19 cellular contexts compared by ENCODE assay signal in the genomic region with DNA sequence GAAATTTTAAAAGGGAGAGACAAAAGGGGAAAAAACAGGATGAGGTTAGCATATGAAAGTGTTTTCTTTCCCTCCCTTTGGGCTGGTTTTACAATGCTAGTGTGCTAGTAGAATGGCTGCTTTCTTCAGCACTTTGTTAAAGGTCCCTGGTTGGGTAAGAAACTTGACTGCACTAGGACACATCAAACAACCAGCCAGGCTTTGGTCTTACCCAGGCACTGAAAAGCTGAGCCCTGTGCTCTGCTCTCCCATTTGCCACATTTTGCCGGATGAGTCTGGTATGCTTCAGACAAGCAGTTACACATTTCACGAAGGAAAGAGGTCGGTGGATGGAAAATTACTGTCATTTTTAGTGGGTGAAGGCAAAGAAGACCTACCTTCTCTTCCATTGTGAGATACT.
A peak's percentile ranks its signal among the peaks of the same experiment; 100 is the strongest.
DNase-seq lines count a peak whose midpoint lies in the region; ATAC-seq and TF ChIP-seq lines count a peak whose summit lies in the region.
"Had no signal": no experiment of that assay in that cellular context is flagged by ENCODE, and none has a peak within 500 bp of the region (broad histone marks: within the 10 kb centered on the region; RNA-seq: fewer than 3 reads in every experiment).

No MANE protein-coding gene starts in this region.

- no peak overlapping the region for H3K23ac ChIP-seq in H9 (ENCODE audit: insufficient read length, low read depth, low read length)
- H3K23ac ChIP-seq in mesendoderm (ENCODE audit: low read length) = no peak overlapping the region

- no peak overlapping the region for H3K4me3 Mint-ChIP-seq in activated naive CD4-positive, alpha-beta T cell treated with anti-CD3 and anti-CD28 coated beads, Interleukin-2, amount 10 ng/mL, durations not matched to agents 7 days and 5 days
- H3K4me3 Mint-ChIP-seq in H9 = peak overlapping the region; percentile 14 to 21; a peak in 2 of 5 replicates
- H3K4me3 Mint-ChIP-seq in T-cell = peak overlapping the region in 1 of 3 donors; percentile 18
- H3K4me3 Mint-ChIP-seq: CD4-positive, alpha-beta memory T cell had no signal

- TF ChIP-seq CTCF in H9 (conservative IDR thresholded peaks at IDR 0.05) = no peak
- no peak for TF ChIP-seq CTCF in coronary artery (IDR thresholded peaks at IDR 0.05)

- H3K27ac Mint-ChIP-seq in activated naive CD4-positive, alpha-beta T cell treated with anti-CD3 and anti-CD28 coated beads, Interleukin-2, amount 10 ng/mL, durations not matched to agents 7 days and 5 days = no peak overlapping the region
- H3K27ac Mint-ChIP-seq in H9 (peak overlapping the region; percentile 59 to 95 (median 93)), T-cell (peak overlapping the region; percentile 10 to 68)
- H3K27ac Mint-ChIP-seq: CD4-positive, alpha-beta memory T cell had no signal

- H2BK20ac ChIP-seq in H9 (ENCODE audit: low read depth, low read length, poor library complexity, severe bottlenecking) = no peak overlapping the region

- H3K27me3 Mint-ChIP-seq in activated naive CD4-positive, alpha-beta T cell treated with anti-CD3 and anti-CD28 coated beads, Interleukin-2, amount 10 ng/mL, durations not matched to agents 7 days and 5 days = no peaks in the 10 kb centered on the region
- H3K27me3 Mint-ChIP-seq in H9 (ENCODE audit: low read depth) = no peaks in the 10 kb centered on the region
- no peaks in the 10 kb centered on the region for H3K27me3 Mint-ChIP-seq in T-cell

- no peak overlapping the region for H2AFZ ChIP-seq in H9 (ENCODE audit: low read length)

- H3K4me2 ChIP-seq in H9 (ENCODE audit: insufficient read depth, insufficient read length, low read length) (no peak overlapping the region), mesendoderm (ENCODE audit: low read length) (no peak overlapping the region)
- H3K4me2 ChIP-seq: BLaER1 had no signal

- H3K79me2 ChIP-seq in H9 (ENCODE audit: insufficient read depth, low read length) (no peaks in the 10 kb centered on the region), mesendoderm (ENCODE audit: control insufficient read depth, insufficient read depth, low read length) (no peaks in the 10 kb centered on the region)

- H3K4me1 Mint-ChIP-seq in activated naive CD4-positive, alpha-beta T cell treated with anti-CD3 and anti-CD28 coated beads, Interleukin-2, amount 10 ng/mL, durations not matched to agents 7 days and 5 days = no peaks in the 10 kb centered on the region
- H3K4me1 Mint-ChIP-seq in H9 (peaks cover 43 to 44% of the 10 kb centered on the region in 2 experiments), T-cell (peaks cover 0 to 7% (median 5%) of the 10 kb centered on the region in 3 donors)
- H3K4me1 Mint-ChIP-seq: CD4-positive, alpha-beta memory T cell had no signal

- POLR2A ChIA-PET in T-cell (lab: Charles Lee) = no interaction called here

- H2BK120ac ChIP-seq in H9 (ENCODE audit: low read depth, low read length, poor library complexity, severe bottlenecking) = no peak overlapping the region
- no peak overlapping the region for H2BK120ac ChIP-seq in mesendoderm (ENCODE audit: low read depth, low read length)

- no peak overlapping the region for H3K4me3 ChIP-seq in mesendoderm (ENCODE audit: low read length)
- H3K4me3 ChIP-seq in coronary artery = no peak overlapping the region
- H3K4me3 ChIP-seq: BLaER1, GM12878, SJSA1 had no signal

- H2BK15ac ChIP-seq in H9 (ENCODE audit: low read depth, low read length) (no peak overlapping the region), mesendoderm (replicated peaks; ENCODE audit: low read depth) (no peak overlapping the region)

- CTCF ChIA-PET in activated naive CD4-positive, alpha-beta T cell treated with anti-CD3 and anti-CD28 coated beads, Interleukin-2, amount 10 ng/mL, durations not matched to agents 7 days and 5 days (lab: Charles Lee) = no interaction called here
- CTCF ChIA-PET in T-cell (lab: Charles Lee) = no interaction called here

- H3K36me3 ChIP-seq in mesendoderm (ENCODE audit: control insufficient read depth, insufficient read depth, low read length) = no peaks in the 10 kb centered on the region
- H3K36me3 ChIP-seq: BLaER1, SJSA1 had no signal

- H3K9me3 ChIP-seq in H9 (ENCODE audit: control insufficient read depth, low read depth, low read length) = no peaks in the 10 kb centered on the region
- H3K9me3 ChIP-seq: BLaER1, SJSA1 had no signal

- H3K14ac ChIP-seq in H9 (ENCODE audit: insufficient read depth, low read length) = no peak overlapping the region

- H2BK12ac ChIP-seq in H9 (ENCODE audit: insufficient read length, low read depth, low read length) = no peak overlapping the region

- H2AK5ac ChIP-seq in H9 (ENCODE audit: insufficient read length, low read length) (no peak overlapping the region), mesendoderm (ENCODE audit: low read length) (no peak overlapping the region)

- H3K18ac ChIP-seq in H9 (ENCODE audit: insufficient read length, low read depth, low read length) (no peak overlapping the region), mesendoderm (ENCODE audit: low read length) (peak overlapping the region; percentile 12)

- no peak overlapping the region for H3K9ac ChIP-seq in H9 (ENCODE audit: extremely low read depth, insufficient read length, low read length)
- H3K9ac ChIP-seq in mesendoderm (ENCODE audit: low read length) = no peak overlapping the region
- H3K9ac ChIP-seq: BLaER1 had no signal

- H3K27ac ChIP-seq in H9 (ENCODE audit: insufficient read length, low read depth, low read length) = peak overlapping the region; percentile 37
- no peak overlapping the region for H3K27ac ChIP-seq in mesendoderm (ENCODE audit: low read depth, low read length)
- H3K27ac ChIP-seq in coronary artery = no peak overlapping the region
- H3K27ac ChIP-seq: BLaER1, SJSA1 had no signal

- no peaks in the 10 kb centered on the region for H3K9me3 Mint-ChIP-seq in activated naive CD4-positive, alpha-beta T cell treated with anti-CD3 and anti-CD28 coated beads, Interleukin-2, amount 10 ng/mL, durations not matched to agents 7 days and 5 days
- H3K9me3 Mint-ChIP-seq in H9 (no peaks in the 10 kb centered on the region), T-cell (peaks cover 0 to 10% (median 0%) of the 10 kb centered on the region in 3 donors)

- H3K27me3 ChIP-seq in H9 (ENCODE audit: insufficient read depth, low read length) (no peaks in the 10 kb centered on the region), mesendoderm (ENCODE audit: insufficient read depth, low read length, poor library complexity) (no peaks in the 10 kb centered on the region)
- H3K27me3 ChIP-seq: BLaER1, SJSA1 had no signal

- H3K56ac ChIP-seq in H9 (ENCODE audit: insufficient read length, low read depth, low read length) (no peak overlapping the region), mesendoderm (ENCODE audit: low read length) (no peak overlapping the region)

- H3K4ac ChIP-seq in H9 (ENCODE audit: low read depth, low read length) (no peak overlapping the region), mesendoderm (ENCODE audit: low read depth, low read length) (no peak overlapping the region)

- H4K8ac ChIP-seq in H9 (replicated peaks; ENCODE audit: insufficient read length, low read depth, low read length) (no peak overlapping the region), mesendoderm (ENCODE audit: low read depth, low read length) (no peak overlapping the region)

- H3K36me3 Mint-ChIP-seq in activated naive CD4-positive, alpha-beta T cell treated with anti-CD3 and anti-CD28 coated beads, Interleukin-2, amount 10 ng/mL, durations not matched to agents 7 days and 5 days = no peaks in the 10 kb centered on the region
- no peaks in the 10 kb centered on the region for H3K36me3 Mint-ChIP-seq in H9 (ENCODE audit: insufficient read depth in 1 of 3, low read depth in 3 of 3)
- H3K36me3 Mint-ChIP-seq in T-cell = no peaks in the 10 kb centered on the region
- H3K36me3 Mint-ChIP-seq: CD4-positive, alpha-beta memory T cell had no signal

- no peak overlapping the region for H4K5ac ChIP-seq in H9 (ENCODE audit: insufficient read length, low read depth, low read length)
- no peak overlapping the region for H4K5ac ChIP-seq in mesendoderm (ENCODE audit: low read length)

- H3K4me1 ChIP-seq in H9 (ENCODE audit: insufficient read depth, low read length) (peaks cover 12% of the 10 kb centered on the region; the same call in 1 of the 2 replicates), mesendoderm (ENCODE audit: control insufficient read depth, low read depth, low read length) (no peaks in the 10 kb centered on the region)
- H3K4me1 ChIP-seq: BLaER1, SJSA1 had no signal

- H2BK5ac ChIP-seq in H9 (ENCODE audit: insufficient read length, low read length) = no peak overlapping the region
- H2BK5ac ChIP-seq in mesendoderm (ENCODE audit: low read length) = no peak overlapping the region

- DNase-seq in activated naive CD4-positive, alpha-beta T cell treated with anti-CD3 and anti-CD28 coated beads, Interleukin-2, amount 50 U/mL, for 16 hours = peak; percentile 12
- no peak for DNase-seq in activated naive CD4-positive, alpha-beta T cell treated with anti-CD3 and anti-CD28 coated beads, Interleukin-2, amount 10 ng/mL, durations not matched to agents 7 days and 5 days
- peak; percentile 28 for DNase-seq in H9
- no peak for DNase-seq in T-cell
- no peak for DNase-seq in mesendoderm
- no peak for DNase-seq in coronary artery (ENCODE audit: low spot score)
- no peak for DNase-seq in SHP77 (lab: John Stamatoyannopoulos, UW)
- no peak for DNase-seq in posterior vena cava (ENCODE audit: low spot score)
- DNase-seq: Calu3; CD4-positive, alpha-beta memory T cell; IMR-90; NCI-H1417; NCI-H187; NCI-H226; NCI-H524 treated with DMSO at 0.1 percent for 48 hours had no signal

- H3K23me2 ChIP-seq in H9 (ENCODE audit: insufficient read length, low read depth, low read length, poor library complexity, severe bottlenecking) = no peaks in the 10 kb centered on the region

- no peak overlapping the region for H3T11ph ChIP-seq in H9 (ENCODE audit: low read length)

- H3K79me1 ChIP-seq in H9 (ENCODE audit: insufficient read depth, low read depth, low read length, poor library complexity, severe bottlenecking) = no peaks in the 10 kb centered on the region
- no peaks in the 10 kb centered on the region for H3K79me1 ChIP-seq in mesendoderm (ENCODE audit: low read length)

- no peaks in the 10 kb centered on the region for H4K20me1 ChIP-seq in H9 (ENCODE audit: control insufficient read depth, insufficient read depth, insufficient read length)
- H4K20me1 ChIP-seq: BLaER1 had no signal

- ATAC-seq in T-cell (replicated peaks in 1 of 4) = peak in 3 of 4 experiments; percentile 27 to 76 (median 68)
- ATAC-seq: GM12878, HCT116 had no signal

- intact Hi-C loops in posterior vena cava (cut with DNase I) = no loop called here

- WGBS in H9 (ENCODE audit: extremely low coverage, insufficient read length, low lambda C conversion rate) = no CpG with 5 or more reads among the region's 3 CpGs
- no CpG with 5 or more reads among the region's 3 CpGs for WGBS in mesendoderm (ENCODE audit: extremely low coverage, insufficient coverage, low lambda C conversion rate)

- no peak overlapping the region for H4K91ac ChIP-seq in H9 (ENCODE audit: insufficient read length, low read depth, low read length)

Comparison
In these comparisons a context has a peak if more than half of its experiments do, and no peak if none do; other contexts are left out.
1. DNase-seq: peak in activated naive CD4-positive, alpha-beta T cell treated with anti-CD3 and anti-CD28 coated beads, Interleukin-2, amount 50 U/mL, for 16 hours (single experiment) and H9 (single experiment); none in activated naive CD4-positive, alpha-beta T cell treated with anti-CD3 and anti-CD28 coated beads, Interleukin-2, amount 10 ng/mL, durations not matched to agents 7 days and 5 days (single experiment), T-cell (0 of 34), mesendoderm (single experiment), coronary artery (single experiment), SHP77 (0 of 2) and posterior vena cava (single experiment).